Comparison of ENCODE assay signal across 15 cellular contexts in genomic region chr1:156970017-156970416, GRCh38. TPM values are rescaled to one million over a fixed set of nuclear protein-coding genes. Genes with fewer than 3 reads are reported as not detected.
DNase-seq lines count a peak whose midpoint lies in the region; ATAC-seq, FAIRE-seq and TF ChIP-seq lines count a peak whose summit lies in the region.
"Had no signal": no experiment of that assay in that cellular context is flagged by ENCODE, and none has a peak within 500 bp of the region (broad histone marks: within the 10 kb centered on the region; RNA-seq: fewer than 3 reads in every experiment).

No MANE protein-coding gene starts in this region.

- H3K4me1 ChIP-seq in A549, result no peaks in the 10 kb centered on the region
- no peaks in the 10 kb centered on the region for H3K4me1 ChIP-seq in OCI-LY7 (ENCODE audit: insufficient read depth, low read length, poor library complexity, severe bottlenecking)

- ATAC-seq in A549, result peak; percentile 52 to 57; a peak in 3 of 6 replicates
- ATAC-seq in GM19397 (IDR thresholded peaks at IDR 0.05; ENCODE audit: unreplicated experiment), result no peak
- ATAC-seq in GM21825 (IDR thresholded peaks at IDR 0.05; ENCODE audit: unreplicated experiment), result no peak
- no peak for ATAC-seq in GM19452 (IDR thresholded peaks at IDR 0.05; ENCODE audit: unreplicated experiment)
- no peak for ATAC-seq in activated CD8-positive, alpha-beta T cell treated with anti-CD3 and anti-CD28 coated beads, Interleukin-2, amount 10 ng/mL, durations not matched to agents 7 days and 5 days
- ATAC-seq: activated naive CD8-positive, alpha-beta T cell treated with anti-CD3 and anti-CD28 coated beads, Interleukin-2, amount 50 U/mL, for 24 hours; naive thymus-derived CD8-positive, alpha-beta T cell; stimulated activated naive B cell treated with anti-CD40 and anti-IgM and Interleukin-4, amounts not matched to agents 10 μg/mL and 1 μg/mL and 100 μg/mL, for 72 hours had no signal

- intact Hi-C loops in OCI-LY7 (cut with micrococcal nuclease; ENCODE audit: unreplicated experiment), result no loop called here

- no peak overlapping the region for H2AFZ ChIP-seq in OCI-LY7 (ENCODE audit: low read length)

- no peaks in the 10 kb centered on the region for H3K36me3 Mint-ChIP-seq in activated CD8-positive, alpha-beta T cell treated with anti-CD3 and anti-CD28 coated beads, Interleukin-2, amount 10 ng/mL, durations not matched to agents 7 days and 5 days (ENCODE audit: low read depth)
- H3K36me3 Mint-ChIP-seq: CD8-positive, alpha-beta memory T cell; naive thymus-derived CD8-positive, alpha-beta T cell; stimulated activated naive B cell treated with anti-CD40 and anti-IgM and Interleukin-4, amounts not matched to agents 10 μg/mL and 1 μg/mL and 100 μg/mL, for 72 hours had no signal

- H3K4me3 ChIP-seq in A549 (no peak overlapping the region), GM12865 (ENCODE audit: low read depth, low read length) (no peak overlapping the region), OCI-LY7 (ENCODE audit: low read depth, low read length, poor library complexity, severe bottlenecking) (no peak overlapping the region), epithelial cell of esophagus (ENCODE audit: low read length) (no peak overlapping the region)

- H3K9me2 ChIP-seq in OCI-LY7 (ENCODE audit: insufficient read depth, low read length), result no peaks in the 10 kb centered on the region

- no peaks in the 10 kb centered on the region for H3K36me3 ChIP-seq in OCI-LY7 (ENCODE audit: insufficient read depth, low read length)

- POLR2A ChIA-PET in A549 (lab: Yijun Ruan, JAX), result no interaction called here
- POLR2A ChIA-PET in OCI-LY7 (lab: Charles Lee), result interaction anchor here (0.9 kb wide), 1 partner anchor 70 kb away, joined by 3 read pairs; no protein-coding TSS in a partner anchor
- POLR2A ChIA-PET in activated CD8-positive, alpha-beta T cell treated with anti-CD3 and anti-CD28 coated beads, Interleukin-2, amount 10 ng/mL, durations not matched to agents 7 days and 5 days (lab: Charles Lee), result no interaction called here

- no peaks in the 10 kb centered on the region for H3K9me3 Mint-ChIP-seq in activated CD8-positive, alpha-beta T cell treated with anti-CD3 and anti-CD28 coated beads, Interleukin-2, amount 10 ng/mL, durations not matched to agents 7 days and 5 days (ENCODE audit: insufficient read depth)
- H3K9me3 Mint-ChIP-seq: activated naive CD8-positive, alpha-beta T cell treated with anti-CD3 and anti-CD28 coated beads, Interleukin-2, amount 50 U/mL, for 24 hours; CD8-positive, alpha-beta memory T cell; naive thymus-derived CD8-positive, alpha-beta T cell; stimulated activated naive B cell treated with anti-CD40 and anti-IgM and Interleukin-4, amounts not matched to agents 10 μg/mL and 1 μg/mL and 100 μg/mL, for 72 hours had no signal

- no peak overlapping the region for H3K27ac ChIP-seq in A549
- H3K27ac ChIP-seq in OCI-LY7 (ENCODE audit: low read depth, low read length, poor library complexity, severe bottlenecking), result no peak overlapping the region

- peak; percentile 11; the same call in 1 of the 3 replicates for TF ChIP-seq CTCF in A549 (IDR thresholded peaks at IDR 0.05)
- TF ChIP-seq CTCF in GM12865 (IDR thresholded peaks at IDR 0.05; ENCODE audit: insufficient read depth, low read depth, low read length, missing control alignments), result peak; percentile 7
- peak; percentile 68 for TF ChIP-seq CTCF in OCI-LY7 (conservative IDR thresholded peaks at IDR 0.05; ENCODE audit: low read length)
- peak; percentile 28 for TF ChIP-seq CTCF in epithelial cell of esophagus (IDR thresholded peaks at IDR 0.05; ENCODE audit: insufficient read depth, low read depth, low read length, missing control alignments)

- TF ChIP-seq RAD21 in A549 (conservative IDR thresholded peaks at IDR 0.05 in 1 of 2, IDR thresholded peaks at IDR 0.05 in 1 of 2), result no peak

- BruUV-seq in OCI-LY7 (replicated peaks; lab: Mats Ljungman, UMichigan), result no TSS peak

- H3K4me2 ChIP-seq in A549 (no peak overlapping the region), OCI-LY7 (ENCODE audit: low read length) (no peak overlapping the region)

- DNase-seq in A549 (ENCODE audit: low read depth in 1 of 2, low spot score in 1 of 2), result peak in 1 of 2 experiments; percentile 8
- DNase-seq in GM12865 (ENCODE audit: low read depth), result no peak
- peak; percentile 11 for DNase-seq in OCI-LY7 (ENCODE audit: low spot score)
- no peak for DNase-seq in epithelial cell of esophagus (ENCODE audit: low read depth)
- no peak for DNase-seq in activated CD8-positive, alpha-beta T cell treated with anti-CD3 and anti-CD28 coated beads, Interleukin-2, amount 10 ng/mL, durations not matched to agents 7 days and 5 days
- DNase-seq: activated CD8-positive, alpha-beta memory T cell treated with anti-CD3 and anti-CD28 coated beads for 24 hours; activated naive CD8-positive, alpha-beta T cell treated with anti-CD3 and anti-CD28 coated beads, Interleukin-2, amount 50 U/mL, for 24 hours; CD8-positive, alpha-beta memory T cell; stimulated activated naive B cell treated with anti-CD40 and anti-IgM and Interleukin-4, amounts not matched to agents 10 μg/mL and 1 μg/mL and 100 μg/mL, for 72 hours had no signal

- H3K9me3 ChIP-seq in A549 (no peaks in the 10 kb centered on the region), OCI-LY7 (ENCODE audit: low read length) (no peaks in the 10 kb centered on the region)

- FAIRE-seq in A549 (lab: Jason Lieb, UNC), result peak; percentile 23
- FAIRE-seq: endometrium, islet of Langerhans had no signal

- TF ChIP-seq POLR2A in A549 (IDR thresholded peaks at IDR 0.05; ENCODE audit: low read length), result no peak

- H4K20me1 ChIP-seq in OCI-LY7 (ENCODE audit: insufficient read depth, low read length), result no peaks in the 10 kb centered on the region

- peaks cover 58% of the 10 kb centered on the region for H3K27me3 Mint-ChIP-seq in activated CD8-positive, alpha-beta T cell treated with anti-CD3 and anti-CD28 coated beads, Interleukin-2, amount 10 ng/mL, durations not matched to agents 7 days and 5 days (ENCODE audit: low read depth)

- CTCF ChIA-PET in A549 (lab: Yijun Ruan, JAX) (interaction anchor here (0.8 to 2.2 kb wide), 5 partner anchors 11 to 121 kb away, joined by 3 to 8 read pairs (median 5); no protein-coding TSS in a partner anchor), OCI-LY7 (lab: Charles Lee; ENCODE audit: unreplicated experiment) (no interaction called here)
- CTCF ChIA-PET in activated CD8-positive, alpha-beta T cell treated with anti-CD3 and anti-CD28 coated beads, Interleukin-2, amount 10 ng/mL, durations not matched to agents 7 days and 5 days (lab: Charles Lee), result interaction anchor here (0.6 to 1.9 kb wide), 16 partner anchors 9 to 584 kb away, joined by 3 to 14 read pairs (median 4); partner anchors contain the start of gene PEAR1

- WGBS in A549 (ENCODE audit: missing lambda C conversion rate), result 83% methylated on average over 3 of the region's 3 CpGs

- no peaks in the 10 kb centered on the region for H3K79me2 ChIP-seq in OCI-LY7 (ENCODE audit: insufficient read depth, low read depth, low read length)

- H3K4me1 Mint-ChIP-seq in activated CD8-positive, alpha-beta T cell treated with anti-CD3 and anti-CD28 coated beads, Interleukin-2, amount 10 ng/mL, durations not matched to agents 7 days and 5 days (ENCODE audit: low read depth), result no peaks in the 10 kb centered on the region
- H3K4me1 Mint-ChIP-seq: activated naive CD8-positive, alpha-beta T cell treated with anti-CD3 and anti-CD28 coated beads, Interleukin-2, amount 50 U/mL, for 24 hours; CD8-positive, alpha-beta memory T cell; stimulated activated naive B cell treated with anti-CD40 and anti-IgM and Interleukin-4, amounts not matched to agents 10 μg/mL and 1 μg/mL and 100 μg/mL, for 72 hours had no signal

- TF ChIP-seq EP300 in A549 (IDR thresholded peaks at IDR 0.05), result no peak

- H3K4me3 Mint-ChIP-seq in activated CD8-positive, alpha-beta T cell treated with anti-CD3 and anti-CD28 coated beads, Interleukin-2, amount 10 ng/mL, durations not matched to agents 7 days and 5 days, result no peak overlapping the region
- H3K4me3 Mint-ChIP-seq: activated naive CD8-positive, alpha-beta T cell treated with anti-CD3 and anti-CD28 coated beads, Interleukin-2, amount 50 U/mL, for 24 hours; CD8-positive, alpha-beta memory T cell; naive thymus-derived CD8-positive, alpha-beta T cell; stimulated activated naive B cell treated with anti-CD40 and anti-IgM and Interleukin-4, amounts not matched to agents 10 μg/mL and 1 μg/mL and 100 μg/mL, for 72 hours had no signal

- H3K27ac Mint-ChIP-seq in activated CD8-positive, alpha-beta T cell treated with anti-CD3 and anti-CD28 coated beads, Interleukin-2, amount 10 ng/mL, durations not matched to agents 7 days and 5 days, result no peak overlapping the region
- H3K27ac Mint-ChIP-seq: activated naive CD8-positive, alpha-beta T cell treated with anti-CD3 and anti-CD28 coated beads, Interleukin-2, amount 50 U/mL, for 24 hours; stimulated activated naive B cell treated with anti-CD40 and anti-IgM and Interleukin-4, amounts not matched to agents 10 μg/mL and 1 μg/mL and 100 μg/mL, for 72 hours had no signal

TF ChIP-seq in A549, 52 proteins besides CTCF, POLR2A, EP300 and RAD21:
- TF ChIP-seq ZC3H11A (IDR thresholded peaks at IDR 0.05) (no peak), CEBPB (IDR thresholded peaks at IDR 0.05) (peak in 1 of 2 experiments; percentile 31; a peak in 1 of 4 replicates), JUN (IDR thresholded peaks at IDR 0.05) (no peak), FOSB (CRISPR knock-in tag; IDR thresholded peaks at IDR 0.05) (no peak), TP53 (CRISPR knock-in tag; IDR thresholded peaks at IDR 0.05) (no peak)

RNA-seq across cellular contexts. Expression of gene LRRC71, which starts 49.6 kb away (rescaled TPM):
- polyA plus RNA-seq in A549 (2011; rRNA removed) (0.15 TPM in 1 of 2 replicates, not detected in the other), A549 (2017; fragmentation: RNase III; extraction: RNeasy Plus Mini Kit Qiagen cat#74134 plus additional on column Dnase treatment) (0.10 to 0.33 TPM (median 0.14 TPM) in 3 replicates)
- 0.10 and 0.20 TPM in 2 replicates for polyA plus RNA-seq in A549 (2012; cell fraction: cytosol; rRNA removed)
- polyA plus RNA-seq in A549 (2012; cell fraction: nucleus; rRNA removed), result 0.34 and 0.40 TPM in 2 replicates
- not detected in 2 replicates for polyA minus RNA-seq in A549 (2011; rRNA and poly(A)+ RNA removed)
- not detected in 2 replicates for total RNA-seq in OCI-LY7 (2014; rRNA removed; shearing (Covaris generic))
- total RNA-seq in OCI-LY7 (2022), result not detected in 2 replicates
- total RNA-seq in activated CD8-positive, alpha-beta T cell treated with anti-CD3 and anti-CD28 coated beads, Interleukin-2, amount 10 ng/mL, durations not matched to agents 7 days and 5 days, result not detected
- total RNA-seq: CD8-positive, alpha-beta memory T cell; naive thymus-derived CD8-positive, alpha-beta T cell had no signal
- polyA plus RNA-seq: CD8-positive, alpha-beta memory T cell; naive thymus-derived CD8-positive, alpha-beta T cell had no signal

Comparison
In these comparisons a context has a peak if more than half of its experiments do, and no peak if none do; other contexts are left out.
1. ATAC-seq: peak in A549 (2 of 2); none in GM19397 (single experiment), GM21825 (single experiment), GM19452 (single experiment) and activated CD8-positive, alpha-beta T cell treated with anti-CD3 and anti-CD28 coated beads, Interleukin-2, amount 10 ng/mL, durations not matched to agents 7 days and 5 days (single experiment).
2. CTCF ChIP-seq: peak in every context shown above with its lines; median percentile 68 in OCI-LY7; 28 in epithelial cell of esophagus; 11 in A549; 7 in GM12865.